ENCODE assay signal across 34 cellular contexts in genomic region chr17:72693956-72694355, GRCh38.
"Had no signal": no experiment of that assay in that cellular context is flagged by ENCODE, and none has a peak within 500 bp of the region (broad histone marks: within the 10 kb centered on the region; RNA-seq: fewer than 3 reads in every experiment).

No MANE protein-coding gene starts in this region.

- FAIRE-seq: astrocyte, TTC549 had no signal

- H3K27me3 ChIP-seq: adrenal gland, body of pancreas, brain microvascular endothelial cell, breast epithelium had no signal

- H3K4me1 ChIP-seq: adrenal gland, body of pancreas, breast epithelium had no signal

- H3K4me3 ChIP-seq: adrenal gland, body of pancreas, breast epithelium had no signal

- DNase-seq: activated B cell treated with CpG ODN at 0.5 μM for 24 hours; activated CD4-positive, alpha-beta memory T cell treated with anti-CD3 and anti-CD28 coated beads for 36 hours; activated CD4-positive, alpha-beta T cell treated with anti-CD3 and anti-CD28 coated beads for 4 hours; activated CD4-positive, alpha-beta T cell treated with anti-CD3 and anti-CD28 coated beads, Interleukin-2, amount 10 ng/mL, durations not matched to agents 24 days and 14 days; activated CD4-positive, alpha-beta T cell treated with anti-CD3 and anti-CD28 coated beads, Interleukin-2, amount 50 U/mL, for 1 hour; activated CD4-positive, alpha-beta T cell treated with anti-CD3 and anti-CD28 coated beads, Interleukin-2, amount 50 U/mL, for 4 hours; activated CD4-positive, CD25-positive, alpha-beta regulatory T cell treated with anti-CD3 and anti-CD28 coated beads, Interleukin-2, amount 50 U/mL, for 72 hours; activated CD8-positive, alpha-beta memory T cell treated with anti-CD3 and anti-CD28 coated beads, Interleukin-2, amount 50 U/mL, for 4 hours; activated CD8-positive, alpha-beta T cell treated with anti-CD3 and anti-CD28 coated beads for 36 hours; activated effector memory CD4-positive, alpha-beta T cell treated with anti-CD3 and anti-CD28 coated beads, Interleukin-2, amount 50 U/mL, for 16 hours; activated gamma-delta T cell treated with Interleukin-2 at 50 U/mL for 16 hours; activated naive CD4-positive, alpha-beta T cell; activated naive CD4-positive, alpha-beta T cell treated with anti-CD3 and anti-CD28 coated beads for 36 hours; activated naive CD4-positive, alpha-beta T cell treated with anti-CD3 and anti-CD28 coated beads, Interleukin-2, amount 50 U/mL, for 16 hours; activated naive CD8-positive, alpha-beta T cell treated with anti-CD3 and anti-CD28 coated beads for 36 hours; activated T-cell treated with anti-CD3 and anti-CD28 coated beads for 4 hours; activated T-cell treated with anti-CD3 and anti-CD28 coated beads, Interleukin-2, amount 50 U/mL, for 1 hour; activated T-cell treated with anti-CD3 and anti-CD28 coated beads, Interleukin-2, amount 50 U/mL, for 4 hours; activated T-cell treated with anti-CD3 and anti-CD28 coated beads, Interleukin-2, amount 50 U/mL, for 72 hours; adrenal gland; amniotic stem cell; aorta; body of pancreas; brain microvascular endothelial cell; central memory CD4-positive, alpha-beta T cell; T-helper 1 cell; T-helper 2 cell; T-helper 9 cell had no signal

- H3K36me3 ChIP-seq: adrenal gland, brain microvascular endothelial cell, breast epithelium had no signal

- ATAC-seq: activated CD8-positive, alpha-beta T cell treated with anti-CD3 and anti-CD28 coated beads for 36 hours; activated naive CD4-positive, alpha-beta T cell treated with anti-CD3 and anti-CD28 coated beads, Interleukin-2, amount 50 U/mL, for 72 hours; activated T-cell treated with anti-CD3 and anti-CD28 coated beads, Interleukin-2, amount 50 U/mL, for 4 hours; activated T-cell treated with anti-CD3 and anti-CD28 coated beads, Interleukin-2, amount 50 U/mL, for 72 hours; activated T-helper 17 cell treated with anti-CD3 and anti-CD28 coated beads, Interleukin-2, amount 50 U/mL, for 72 hours; body of pancreas had no signal

- H3K9me3 ChIP-seq: adrenal gland, body of pancreas, breast epithelium had no signal

- H3K27ac ChIP-seq: adrenal gland, body of pancreas, brain microvascular endothelial cell, breast epithelium, VCaP had no signal
